8 cellular contexts compared by ENCODE assay signal in genomic region chr11:36492724-36493304, GRCh38. TPM values are rescaled to one million over a fixed set of nuclear protein-coding genes. Genes with fewer than 3 reads are reported as not detected.
DNase-seq lines count a peak whose midpoint lies in the region; ATAC-seq and TF ChIP-seq lines count a peak whose summit lies in the region.

No MANE protein-coding gene starts in this region.

- H3K9me3 Mint-ChIP-seq in naive thymus-derived CD8-positive, alpha-beta T cell = no peaks in the 10 kb centered on the region

- peaks cover 18 to 24% (median 18%) of the 10 kb centered on the region in 4 donors for H3K4me1 Mint-ChIP-seq in naive thymus-derived CD8-positive, alpha-beta T cell

- no peak overlapping the region for H3K27ac ChIP-seq in SU-DHL-6 (ENCODE audit: low read depth, low read length)

- H3K4me3 ChIP-seq in AG09309 (ENCODE audit: control insufficient read depth, low read depth, low read length) (no peak overlapping the region), LNCaP clone FGC (ENCODE audit: low read depth, low read length) (no peak overlapping the region), SU-DHL-6 (ENCODE audit: insufficient read depth, low read length, poor library complexity, severe bottlenecking) (no peak overlapping the region)

- H3K36me3 Mint-ChIP-seq in naive thymus-derived CD8-positive, alpha-beta T cell = peaks cover 4 to 83% (median 17%) of the 10 kb centered on the region in 3 donors

- peak overlapping the region; percentile 1 for H2AFZ ChIP-seq in SU-DHL-6 (ENCODE audit: low read depth, low read length, severe bottlenecking)

- no peak overlapping the region for H3K4me3 Mint-ChIP-seq in naive thymus-derived CD8-positive, alpha-beta T cell

- ATAC-seq in esophagus mucosa = peak; percentile 52
- ATAC-seq in naive thymus-derived CD8-positive, alpha-beta T cell = peak; percentile 43 to 54

- POLR2A ChIA-PET in naive thymus-derived CD8-positive, alpha-beta T cell (lab: Charles Lee) = no interaction called here

- no peaks in the 10 kb centered on the region for H3K79me2 ChIP-seq in SU-DHL-6 (ENCODE audit: insufficient read depth, low read length)

- DNase-seq in AG09309 (ENCODE audit: low read depth) = no peak
- no peak for DNase-seq in LNCaP clone FGC (ENCODE audit: low read depth)
- DNase-seq in naive thymus-derived CD8-positive, alpha-beta T cell = peak in 5 of 10 donors; percentile 11 to 52 (median 40)
- DNase-seq in foreskin melanocyte = no peak
- no peak for DNase-seq in activated effector memory CD4-positive, alpha-beta T cell treated with Interleukin-2 at 50 U/mL for 16 hours

- no peaks in the 10 kb centered on the region for H3K27me3 ChIP-seq in SU-DHL-6 (ENCODE audit: low read length)

- H3K9ac ChIP-seq in SU-DHL-6 (ENCODE audit: low read length) = no peak overlapping the region

- no peak overlapping the region for H3K4me2 ChIP-seq in SU-DHL-6 (ENCODE audit: low read depth, low read length, poor library complexity, severe bottlenecking)

- H3K9me3 ChIP-seq in SU-DHL-6 (ENCODE audit: insufficient read depth, low read length) = no peaks in the 10 kb centered on the region

- peaks cover 10% of the 10 kb centered on the region for H3F3A ChIP-seq in SU-DHL-6 (ENCODE audit: insufficient read depth)

- no peaks in the 10 kb centered on the region for H4K20me1 ChIP-seq in SU-DHL-6 (ENCODE audit: low read depth, low read length)

- no peaks in the 10 kb centered on the region for H3K9me2 ChIP-seq in SU-DHL-6 (replicated peaks; ENCODE audit: insufficient read depth, low read length)

- H3K27me3 Mint-ChIP-seq in naive thymus-derived CD8-positive, alpha-beta T cell = no peaks in the 10 kb centered on the region

- H3K36me3 ChIP-seq in SU-DHL-6 (ENCODE audit: low read length) = peaks cover 17% of the 10 kb centered on the region; the same call in 1 of the 2 replicates

- peak; percentile 75 for TF ChIP-seq CTCF in AG09309 (IDR thresholded peaks at IDR 0.05; ENCODE audit: control insufficient read depth, insufficient read depth, low read depth, low read length, missing control alignments)
- TF ChIP-seq CTCF in GM12872 (IDR thresholded peaks at IDR 0.05; ENCODE audit: insufficient read depth, low read depth, low read length) = peak; percentile 73
- TF ChIP-seq CTCF in LNCaP clone FGC (IDR thresholded peaks at IDR 0.05; ENCODE audit: control insufficient read depth, extremely low read depth, insufficient read depth) = peak; percentile 74
- peak; percentile 82 for TF ChIP-seq CTCF in SU-DHL-6 (IDR thresholded peaks at IDR 0.05; ENCODE audit: insufficient read depth, low read length, poor library complexity, severe bottlenecking)

- peak overlapping the region in 5 of 10 donors; percentile 2 to 54 (median 23) for H3K27ac Mint-ChIP-seq in naive thymus-derived CD8-positive, alpha-beta T cell

RNA-seq across cellular contexts. Expression of gene TRAF6, which starts 17.3 kb away (rescaled TPM):
- total RNA-seq in esophagus mucosa = 7.9 TPM
- 10 to 100 TPM; 18.9 TPM for total RNA-seq in naive thymus-derived CD8-positive, alpha-beta T cell
- 1 to 10 TPM; 5.4 to 9.5 (median 6.9) TPM for polyA plus RNA-seq in naive thymus-derived CD8-positive, alpha-beta T cell
